Comparison of ENCODE assay signal across 1 cellular context in the genomic region with DNA sequence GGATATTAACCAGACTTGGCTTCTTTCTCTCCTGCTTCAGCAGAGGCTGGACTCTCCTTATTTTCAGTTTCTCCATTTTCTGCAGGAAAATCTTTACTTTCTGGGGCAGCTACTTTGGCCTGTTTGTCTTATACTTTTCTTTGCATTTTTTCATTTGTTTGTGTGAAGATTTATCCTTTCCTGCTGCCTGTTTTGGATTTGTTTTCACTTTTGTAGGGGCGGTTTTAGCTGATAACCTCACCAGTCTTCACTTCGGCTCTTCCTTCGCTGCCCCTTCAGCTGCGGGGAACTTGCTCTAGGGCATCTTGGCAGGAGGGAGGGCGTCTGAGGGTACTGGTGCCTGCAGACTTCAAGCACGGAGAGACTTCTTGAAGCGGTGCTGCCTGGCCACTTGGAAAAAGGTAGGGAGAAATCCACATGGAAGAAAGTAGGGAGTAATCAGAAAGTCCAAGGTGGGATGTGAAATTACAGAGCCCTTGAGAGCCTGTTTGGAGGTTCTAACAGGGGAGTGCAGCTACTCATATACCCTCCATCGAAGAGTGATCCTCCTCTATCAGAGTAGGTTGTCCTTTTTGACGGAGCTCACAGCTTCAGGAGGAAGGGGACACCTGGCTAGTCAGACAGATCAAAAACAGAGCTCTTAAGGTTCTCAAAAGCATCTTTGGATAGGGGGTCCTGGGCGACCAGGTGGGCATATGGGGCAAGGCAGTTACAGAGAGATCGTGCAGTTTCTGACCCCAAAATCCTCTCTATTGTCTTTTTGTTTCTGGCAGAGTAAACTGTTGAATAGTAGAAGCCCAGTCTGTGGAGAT.
TF ChIP-seq lines count a peak whose summit lies in the region.

No MANE protein-coding gene starts in this region.

TF ChIP-seq in H1, 55 proteins besides CTCF, POLR2A, EP300 and RAD21:
- no peak for TF ChIP-seq KDM1A (IDR thresholded peaks at IDR 0.05; ENCODE audit: borderline replicate concordance, low read length)
- no peak for TF ChIP-seq BCL11A (IDR thresholded peaks at IDR 0.05; ENCODE audit: low read depth in 2 of 2, low read length in 2 of 2)
- no peak for TF ChIP-seq BRCA1 (IDR thresholded peaks at IDR 0.05; ENCODE audit: low read depth, low read length)
- no peak for TF ChIP-seq JUND (IDR thresholded peaks at IDR 0.05; ENCODE audit: low read length)
- TF ChIP-seq NRF1 (IDR thresholded peaks at IDR 0.05; ENCODE audit: low read depth, low read length): no peak
- TF ChIP-seq TCF12 (IDR thresholded peaks at IDR 0.05; ENCODE audit: low read depth, low read length): no peak
- TF ChIP-seq BACH1 (IDR thresholded peaks at IDR 0.05; ENCODE audit: low read length): no peak
- TF ChIP-seq ZNF274 (IDR thresholded peaks at IDR 0.05; ENCODE audit: borderline replicate concordance, extremely low read depth, low read length): no peak
- no peak for TF ChIP-seq CHD2 (IDR thresholded peaks at IDR 0.05; ENCODE audit: low read length)
- peak; percentile 45 for TF ChIP-seq EZH2 (IDR thresholded peaks at IDR 0.05; ENCODE audit: low read depth, low read length, severe bottlenecking)
- no peak for TF ChIP-seq SP1 (IDR thresholded peaks at IDR 0.05; ENCODE audit: low read depth, low read length)
- TF ChIP-seq SAP30 (IDR thresholded peaks at IDR 0.05; ENCODE audit: insufficient read depth, insufficient replicate concordance, low read length): no peak
- no peak for TF ChIP-seq KDM5A (IDR thresholded peaks at IDR 0.05; ENCODE audit: low read length)
- no peak for TF ChIP-seq ASH2L (IDR thresholded peaks at IDR 0.05; ENCODE audit: low read length)
- no peak for TF ChIP-seq TAF1 (IDR thresholded peaks at IDR 0.05; ENCODE audit: low read depth, low read length)
- TF ChIP-seq SUZ12 (IDR thresholded peaks at IDR 0.05; ENCODE audit: low read length): peak; percentile 57
